Comparison of ENCODE assay signal across 7 cellular contexts in the genomic region with DNA sequence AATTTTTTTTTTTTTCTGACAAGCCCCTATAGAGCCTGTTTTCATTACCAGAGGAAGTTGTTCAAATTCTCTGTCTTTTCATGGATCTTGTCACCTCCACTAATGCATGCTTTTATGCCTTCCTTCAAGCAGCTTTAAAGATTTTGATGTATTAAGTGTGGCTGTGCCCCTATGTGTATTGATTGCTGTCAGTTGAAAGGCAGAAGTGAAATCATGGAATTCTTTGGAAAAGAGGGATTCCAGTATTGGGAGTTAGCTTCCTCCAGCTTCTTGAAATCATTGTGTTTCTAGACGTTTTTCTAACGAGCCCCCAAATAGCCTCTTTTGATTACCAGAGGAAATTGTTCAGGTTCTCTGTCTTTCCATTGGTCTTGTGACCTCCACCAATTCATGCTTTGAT.
"Had no signal": no experiment of that assay in that cellular context is flagged by ENCODE, and none has a peak within 500 bp of the region (broad histone marks: within the 10 kb centered on the region; RNA-seq: fewer than 3 reads in every experiment).

No MANE protein-coding gene starts in this region.

- H3K4me3 ChIP-seq: GM12878 had no signal

- FAIRE-seq: G401.6, GM12878, GM12891, GM12892, GM19239 had no signal

- DNase-seq: GDM1, GF-D8 had no signal

- ATAC-seq: GM12878 had no signal
